In genomic region chr11:108467091-108467823, GRCh38 we compare ENCODE assay signal across 1 cellular context.
A peak's percentile ranks its signal among the peaks of the same experiment; 100 is the strongest.
TF ChIP-seq lines count a peak whose summit lies in the region.

C11orf65 (minus strand) TSS chr11:108467529; CDS start chr11:108461559, 5,970 bp downstream.

TF ChIP-seq in K562, 482 proteins besides CTCF, POLR2A, EP300 and RAD21 (continued from another document and continues in another):
- TF ChIP-seq ZNF592 (IDR thresholded peaks at IDR 0.05) (no peak), EP400 (IDR thresholded peaks at IDR 0.05) (peak; percentile 82), SRF (CRISPR knock-in tag; IDR thresholded peaks at IDR 0.05) (no peak), PHF21A (IDR thresholded peaks at IDR 0.05; ENCODE audit: borderline replicate concordance, low read depth) (no peak), ZNF589 (CRISPR knock-in tag; IDR thresholded peaks at IDR 0.05; ENCODE audit: low read depth) (no peak), NCOR1 (IDR thresholded peaks at IDR 0.05) (peak; percentile 25; the same call in 1 of the 2 replicates), ZNF41 (CRISPR knock-in tag; conservative IDR thresholded peaks at IDR 0.05) (no peak), BDP1 (IDR thresholded peaks at IDR 0.05; ENCODE audit: insufficient read depth, insufficient read length) (no peak), SUPT5H (IDR thresholded peaks at IDR 0.05) (peak; percentile 99), SRSF1 (IDR thresholded peaks at IDR 0.05; ENCODE audit: low read depth, low read length) (no peak), PYGO2 (tag; IDR thresholded peaks at IDR 0.05) (no peak), STAT5B (CRISPR knock-in tag; IDR thresholded peaks at IDR 0.05) (no peak), ZBTB9 (CRISPR knock-in tag; IDR thresholded peaks at IDR 0.05) (peak; percentile 58; the same call in 1 of the 2 replicates), BMI1 (IDR thresholded peaks at IDR 0.05; ENCODE audit: low read length) (no peak), C11orf30 (IDR thresholded peaks at IDR 0.05; ENCODE audit: low read depth) (peak; percentile 91), SMARCC2 (IDR thresholded peaks at IDR 0.05; ENCODE audit: low read depth) (no peak), TSC22D4 (tag; IDR thresholded peaks at IDR 0.05) (no peak), PBX2 (CRISPR knock-in tag; IDR thresholded peaks at IDR 0.05; ENCODE audit: low read depth) (no peak), PBX2 (tag; conservative IDR thresholded peaks at IDR 0.05; ENCODE audit: low read depth) (no peak), ZNF668 (CRISPR knock-in tag; IDR thresholded peaks at IDR 0.05) (no peak), TAF9B (IDR thresholded peaks at IDR 0.05; ENCODE audit: partially characterized antibody) (peak; percentile 87), POU5F1 (IDR thresholded peaks at IDR 0.05; ENCODE audit: borderline replicate concordance, low read depth, low read length, partially characterized antibody) (no peak), EZH2 (IDR thresholded peaks at IDR 0.05; ENCODE audit: borderline replicate concordance, low read depth, low read length) (no peak), ZC3H11A (IDR thresholded peaks at IDR 0.05; ENCODE audit: low read depth, low read length) (no peak), ZNF407 (IDR thresholded peaks at IDR 0.05; ENCODE audit: low read depth) (no peak), KDM5B (IDR thresholded peaks at IDR 0.05; ENCODE audit: insufficient replicate concordance, low read depth, low read length) (peak; percentile 97), BRD9 (IDR thresholded peaks at IDR 0.05; ENCODE audit: low read depth, partially characterized antibody) (peak; percentile 28), POLR2B (IDR thresholded peaks at IDR 0.05; ENCODE audit: low read depth, partially characterized antibody) (peak; percentile 98), BCL6 (CRISPR knock-in tag; IDR thresholded peaks at IDR 0.05) (no peak), E2F4 (CRISPR knock-in tag; IDR thresholded peaks at IDR 0.05; ENCODE audit: low read depth) (no peak), MTA3 (IDR thresholded peaks at IDR 0.05; ENCODE audit: borderline replicate concordance) (peak; percentile 85; the same call in 1 of the 2 replicates), ATF3 (IDR thresholded peaks at IDR 0.05) (peak; percentile 97), ATF3 (CRISPR knock-in tag; conservative IDR thresholded peaks at IDR 0.05) (no peak; the same call in 1 of the 2 replicates), GABPB1 (CRISPR knock-in tag; IDR thresholded peaks at IDR 0.05) (peak; percentile 95), NEUROD1 (IDR thresholded peaks at IDR 0.05; ENCODE audit: borderline replicate concordance, low read depth, low read length, partially characterized antibody) (peak; percentile 32), HLTF (IDR thresholded peaks at IDR 0.05) (0 out of 2 replicates have a peak, but pooled peaks have one; percentile 57), MXI1 (IDR thresholded peaks at IDR 0.05; ENCODE audit: low read depth, low read length) (no peak), GABPA (tag; conservative IDR thresholded peaks at IDR 0.05; ENCODE audit: low read depth) (peak; percentile 95), FOXM1 (IDR thresholded peaks at IDR 0.05; ENCODE audit: low read depth) (no peak), FOXM1 (CRISPR knock-in tag; IDR thresholded peaks at IDR 0.05; ENCODE audit: low read depth) (no peak), GTF3C2 (IDR thresholded peaks at IDR 0.05; ENCODE audit: borderline replicate concordance, extremely low read depth, insufficient read length) (no peak), SMARCA4 (IDR thresholded peaks at IDR 0.05) (peak; percentile 30), PCBP1 (IDR thresholded peaks at IDR 0.05; ENCODE audit: low read depth, low read length, poor library complexity, severe bottlenecking) (no peak), MCM3 (IDR thresholded peaks at IDR 0.05) (no peak), KLF13 (tag; IDR thresholded peaks at IDR 0.05; ENCODE audit: borderline replicate concordance, low read depth) (no peak)
